In genomic region chr16:57341441-57342303, GRCh38 we compare ENCODE assay signal across 10 cellular contexts. TPM values are rescaled to one million over a fixed set of nuclear protein-coding genes. Genes with fewer than 3 reads are reported as not detected.
DNase-seq lines count a peak whose midpoint lies in the region; ATAC-seq and TF ChIP-seq lines count a peak whose summit lies in the region.
"Had no signal": no experiment of that assay in that cellular context is flagged by ENCODE, and none has a peak within 500 bp of the region (broad histone marks: within the 10 kb centered on the region; RNA-seq: fewer than 3 reads in every experiment).

No MANE protein-coding gene starts in this region.

- peak; percentile 75 for DNase-seq in AG09319 (ENCODE audit: extremely low read depth, low read depth)
- peak; percentile 92 for DNase-seq in HPDE6-E6E7 (ENCODE audit: extremely low spot score)
- DNase-seq in amniotic epithelial cell (ENCODE audit: low read depth): peak; percentile 86
- peak; percentile 61 to 77 for DNase-seq in left colon
- DNase-seq in omental fat pad (ENCODE audit: low spot score): no peak
- no peak for DNase-seq in C1 segment of cervical spinal cord (lab: John Stamatoyannopoulos, UW)
- no peak for DNase-seq in stimulated activated naive CD4-positive, alpha-beta T cell (lab: John Stamatoyannopoulos, UW)
- DNase-seq: SHP77 had no signal

- intact Hi-C loops in left colon (cut with DNase I, micrococcal nuclease): no loop called here

- ATAC-seq in left colon: peak; percentile 94
- no peak for ATAC-seq in GM21367 (IDR thresholded peaks at IDR 0.05; ENCODE audit: unreplicated experiment)
- no peak for ATAC-seq in omental fat pad (ENCODE audit: low FRiP score)

- no peak for TF ChIP-seq CTCF in AG09319 (IDR thresholded peaks at IDR 0.05; ENCODE audit: low read depth, low read length)
- TF ChIP-seq CTCF in omental fat pad (IDR thresholded peaks at IDR 0.05): no peak

RNA-seq across cellular contexts. Expression of gene CCL22, which starts 16.9 kb away (rescaled TPM):
- total RNA-seq in left colon: under 1 TPM in 1 of 2 donors, not detected in 1; 0.45 TPM
- 1 to 10 TPM in 1 of 4 donors, not detected in 3; 6.7 TPM for total RNA-seq in omental fat pad
- total RNA-seq: mononuclear cell had no signal

RNA-seq across cellular contexts. Expression of gene CX3CL1, which starts 30.6 kb away (rescaled TPM):
- total RNA-seq in left colon (1 to 10 TPM; 2.9 to 4.7 TPM), omental fat pad (10 to 100 TPM in 2 of 4 donors, 1 to 10 TPM in 2; 7.1 to 59.7 (median 11.9) TPM)
- total RNA-seq: mononuclear cell had no signal

RNA-seq across cellular contexts. Expression of gene PLLP, which starts 57.2 kb away (rescaled TPM):
- 10 to 100 TPM; 15.8 to 18.1 TPM for total RNA-seq in left colon
- total RNA-seq in omental fat pad: 10 to 100 TPM in 3 of 4 donors, 1 to 10 TPM in 1; 9.0 to 49.1 (median 12.2) TPM

Comparison
In these comparisons a context has a peak if more than half of its experiments do, and no peak if none do; other contexts are left out.
1. DNase-seq: peak in AG09319 (single experiment), HPDE6-E6E7 (single experiment), amniotic epithelial cell (single experiment) and left colon (2 of 2); none in omental fat pad (single experiment), C1 segment of cervical spinal cord (0 of 14) and stimulated activated naive CD4-positive, alpha-beta T cell (0 of 6).